In genomic region chr20:4112490-4113420, GRCh38 we compare ENCODE assay signal across 8 cellular contexts. TPM values are rescaled to one million over a fixed set of nuclear protein-coding genes. Genes with fewer than 3 reads are reported as not detected.
DNase-seq lines count a peak whose midpoint lies in the region; ATAC-seq, FAIRE-seq and TF ChIP-seq lines count a peak whose summit lies in the region.

No MANE protein-coding gene starts in this region.

- peaks cover 2 to 4% of the 10 kb centered on the region in 2 donors for H3K4me1 ChIP-seq in small intestine (ENCODE audit: control insufficient read depth in 2 of 2, insufficient read depth in 1 of 2, low read depth in 1 of 2, low read length in 1 of 2)

- H3K27me3 ChIP-seq in small intestine (ENCODE audit: control insufficient read depth in 2 of 2, insufficient read depth in 2 of 2, low read length in 2 of 2) = no peaks in the 10 kb centered on the region
- no peaks in the 10 kb centered on the region for H3K27me3 ChIP-seq in H7 (ENCODE audit: control insufficient read depth, insufficient read depth, low read length)

- peak; percentile 96 for DNase-seq in DMS 273 (lab: John Stamatoyannopoulos, UW; ENCODE audit: unreplicated experiment)
- peak; percentile 75 for DNase-seq in astrocyte of the spinal cord (ENCODE audit: low read depth, low spot score)
- DNase-seq in small intestine = peak; percentile 60
- no peak for DNase-seq in activated gamma-delta T cell (lab: John Stamatoyannopoulos, UW)
- no peak for DNase-seq in NCI-H345 treated with DMSO at 0.1 percent for 48 hours (lab: John Stamatoyannopoulos, UW; ENCODE audit: unreplicated experiment)
- no peak for DNase-seq in H7

- H3K27ac ChIP-seq in small intestine (ENCODE audit: low read depth in 1 of 2, low read length in 1 of 2) = peak overlapping the region in 1 of 2 donors; percentile 29

- no peak for TF ChIP-seq CTCF in astrocyte of the spinal cord (IDR thresholded peaks at IDR 0.05; ENCODE audit: low read depth, low read length)

- ATAC-seq in GM21360 (IDR thresholded peaks at IDR 0.05; ENCODE audit: unreplicated experiment) (peak; percentile 61), HG03520 (IDR thresholded peaks at IDR 0.05; ENCODE audit: unreplicated experiment) (peak; percentile 57)

- FAIRE-seq in small intestine (lab: Jason Lieb, UNC) = no peak

- H3K36me3 ChIP-seq in small intestine (ENCODE audit: control insufficient read depth in 2 of 2, insufficient read depth in 2 of 2, low read length in 2 of 2) = no peaks in the 10 kb centered on the region
- no peaks in the 10 kb centered on the region for H3K36me3 ChIP-seq in H7 (replicated peaks; ENCODE audit: control insufficient read depth, insufficient read depth, low read length)

- WGBS in small intestine, 3 donors = 56 to 65% (median 65%) methylated on average over 13 of the region's 13 CpGs

- H3K4me3 ChIP-seq in astrocyte of the spinal cord (ENCODE audit: low read depth, low read length) (no peak overlapping the region), small intestine (ENCODE audit: low read depth in 1 of 2, low read length in 2 of 2) (no peak overlapping the region), H7 (ENCODE audit: insufficient read depth, low read depth, low read length) (no peak overlapping the region)

- in situ Hi-C loops in astrocyte of the spinal cord (cut with HindIII; ENCODE audit: low sequenced_read_pairs) = no loop called here

- no peaks in the 10 kb centered on the region for H3K9me3 ChIP-seq in small intestine (ENCODE audit: control insufficient read depth, low read depth)

RNA-seq across cellular contexts. Expression of gene SMOX, which starts 35.9 kb away (rescaled TPM):
- polyA plus RNA-seq in small intestine = 100 to 1,000 TPM in 1 of 3 donors, 10 to 100 TPM in 2; 16.3 to 115 (median 65.1) TPM
- total RNA-seq in H7 (2014; rRNA removed; shearing (Covaris generic)) = 12.5 and 13.8 TPM in 2 replicates

Comparison
In these comparisons a context has a peak if more than half of its experiments do, and no peak if none do; other contexts are left out.
1. DNase-seq: peak in DMS 273 (single experiment), astrocyte of the spinal cord (single experiment) and small intestine (single experiment); none in activated gamma-delta T cell (single experiment), NCI-H345 treated with DMSO at 0.1 percent for 48 hours (single experiment) and H7 (single experiment).